ENCODE assay signal across 1 cellular context in the genomic region with DNA sequence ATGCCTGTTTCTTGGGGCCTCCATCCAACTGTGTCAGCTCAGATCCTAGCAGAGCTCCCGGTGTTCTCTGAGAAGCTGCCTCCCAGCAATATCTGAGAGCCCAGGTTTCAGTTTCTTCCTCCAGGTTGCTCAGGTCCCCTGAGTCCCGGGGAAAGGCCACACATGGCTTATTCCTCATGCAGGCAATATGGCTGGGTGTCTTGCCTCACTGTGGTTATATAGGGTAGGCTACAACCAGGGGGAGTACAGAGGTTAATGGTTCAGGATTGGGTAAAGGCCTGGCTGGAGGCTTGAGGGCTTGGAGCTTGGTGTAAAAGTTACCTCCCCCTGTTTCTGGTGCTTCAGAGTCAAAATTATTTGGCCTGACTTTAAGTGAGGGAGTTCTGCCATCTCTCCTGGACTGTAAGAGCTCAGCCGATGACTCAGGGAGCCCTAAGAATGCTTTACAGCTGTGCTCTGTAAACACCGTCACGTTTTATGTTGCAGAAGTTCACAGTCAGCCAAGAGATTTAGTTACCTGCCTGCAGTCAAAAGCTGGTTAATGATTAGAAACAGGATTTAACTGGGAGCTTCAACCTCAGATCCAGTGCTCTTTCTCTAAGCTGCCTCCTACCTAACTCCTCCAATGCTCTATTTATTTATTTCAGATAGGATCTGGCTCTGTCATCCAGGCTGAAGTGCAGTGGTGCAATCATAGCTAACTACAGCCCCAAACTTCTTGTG.
TF ChIP-seq lines count a peak whose summit lies in the region.

No MANE protein-coding gene starts in this region.

TF ChIP-seq in SK-N-SH, 30 proteins besides CTCF, POLR2A, EP300 and RAD21:
- TF ChIP-seq TAF1 (IDR thresholded peaks at IDR 0.05; ENCODE audit: borderline replicate concordance, low read depth, low read length) (no peak), IRF3 (IDR thresholded peaks at IDR 0.05; ENCODE audit: low read depth, low read length) (no peak), PBX3 (IDR thresholded peaks at IDR 0.05) (no peak), TCF12 (IDR thresholded peaks at IDR 0.05) (peak; percentile 38; the same call in 1 of the 2 replicates), FOSL2 (IDR thresholded peaks at IDR 0.05; ENCODE audit: borderline replicate concordance, low read depth) (peak; percentile 51; the same call in 1 of the 2 replicates)
- TF ChIP-seq, protein P1, sequence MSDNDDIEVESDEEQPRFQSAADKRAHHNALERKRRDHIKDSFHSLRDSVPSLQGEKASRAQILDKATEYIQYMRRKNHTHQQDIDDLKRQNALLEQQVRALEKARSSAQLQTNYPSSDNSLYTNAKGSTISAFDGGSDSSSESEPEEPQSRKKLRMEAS (IDR thresholded peaks at IDR 0.05; ENCODE audit: low read depth) = no peak
TF ChIP-seq in SK-N-SH: peak in this region for 2.
